Comparison of ENCODE assay signal across 1 cellular context in the genomic region with DNA sequence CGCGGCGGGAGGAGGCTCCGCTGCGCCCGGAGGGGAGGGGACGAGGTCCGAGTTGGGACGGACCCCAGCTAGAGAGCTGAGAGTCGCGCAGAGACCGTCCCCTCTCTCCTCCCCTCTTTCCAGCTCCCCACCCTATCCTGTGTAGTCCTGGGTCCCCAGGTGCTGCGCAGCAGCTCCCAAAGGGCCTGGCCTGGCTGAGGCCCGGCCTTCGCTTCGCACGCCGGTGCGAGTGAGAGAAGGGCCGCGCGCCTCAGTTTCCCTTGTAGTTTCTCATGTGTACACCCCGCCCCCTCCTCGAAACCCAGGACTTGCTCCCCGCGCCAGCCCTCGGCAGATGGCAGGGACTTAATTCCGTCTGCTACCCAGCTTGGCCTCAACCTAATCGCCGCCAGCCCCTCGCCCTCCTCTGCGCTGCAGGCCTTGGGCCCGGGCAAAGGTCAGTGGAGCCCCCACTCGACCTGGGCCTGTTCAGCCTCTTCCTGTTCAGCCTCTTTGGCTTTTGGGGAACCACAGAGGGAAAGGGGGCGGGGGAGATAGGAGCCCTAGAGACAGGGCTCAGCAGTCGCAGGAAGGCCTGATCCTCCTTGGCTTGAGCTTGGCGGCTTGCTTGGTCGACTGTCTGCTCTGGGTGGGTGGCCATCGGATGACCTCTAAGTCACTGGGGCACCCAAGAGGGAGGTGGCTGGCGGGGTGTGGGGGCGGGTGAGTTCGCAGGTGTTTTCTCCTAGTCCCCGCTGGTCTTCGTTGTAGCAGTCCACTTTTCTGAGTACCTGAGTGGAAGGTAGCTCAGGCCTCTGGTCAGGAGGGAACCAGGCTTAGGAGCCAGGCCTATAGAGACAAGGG.
TF ChIP-seq lines count a peak whose summit lies in the region.

No MANE protein-coding gene starts in this region.

TF ChIP-seq in HepG2, 621 proteins besides CTCF, POLR2A, EP300 and RAD21 (continued from another document and continues in another):
- peak; percentile 14; the same call in 1 of the 2 replicates for TF ChIP-seq ZNF138 (CRISPR knock-in tag; IDR thresholded peaks at IDR 0.05; ENCODE audit: low read depth)
- TF ChIP-seq, protein P1, sequence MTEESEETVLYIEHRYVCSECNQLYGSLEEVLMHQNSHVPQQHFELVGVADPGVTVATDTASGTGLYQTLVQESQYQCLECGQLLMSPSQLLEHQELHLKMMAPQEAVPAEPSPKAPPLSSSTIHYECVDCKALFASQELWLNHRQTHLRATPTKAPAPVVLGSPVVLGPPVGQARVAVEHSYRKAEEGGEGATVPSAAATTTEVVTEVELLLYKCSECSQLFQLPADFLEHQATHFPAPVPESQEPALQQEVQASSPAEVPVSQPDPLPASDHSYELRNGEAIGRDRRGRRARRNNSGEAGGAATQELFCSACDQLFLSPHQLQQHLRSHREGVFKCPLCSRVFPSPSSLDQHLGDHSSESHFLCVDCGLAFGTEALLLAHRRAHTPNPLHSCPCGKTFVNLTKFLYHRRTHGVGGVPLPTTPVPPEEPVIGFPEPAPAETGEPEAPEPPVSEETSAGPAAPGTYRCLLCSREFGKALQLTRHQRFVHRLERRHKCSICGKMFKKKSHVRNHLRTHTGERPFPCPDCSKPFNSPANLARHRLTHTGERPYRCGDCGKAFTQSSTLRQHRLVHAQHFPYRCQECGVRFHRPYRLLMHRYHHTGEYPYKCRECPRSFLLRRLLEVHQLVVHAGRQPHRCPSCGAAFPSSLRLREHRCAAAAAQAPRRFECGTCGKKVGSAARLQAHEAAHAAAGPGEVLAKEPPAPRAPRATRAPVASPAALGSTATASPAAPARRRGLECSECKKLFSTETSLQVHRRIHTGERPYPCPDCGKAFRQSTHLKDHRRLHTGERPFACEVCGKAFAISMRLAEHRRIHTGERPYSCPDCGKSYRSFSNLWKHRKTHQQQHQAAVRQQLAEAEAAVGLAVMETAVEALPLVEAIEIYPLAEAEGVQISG (CRISPR knock-in tag; IDR thresholded peaks at IDR 0.05): no peak
- peak; percentile 77 for TF ChIP-seq BORCS8-MEF2B (CRISPR knock-in tag; IDR thresholded peaks at IDR 0.05)
- no peak for TF ChIP-seq SIN3B (IDR thresholded peaks at IDR 0.05; ENCODE audit: low read length)
- TF ChIP-seq ZBTB40 (IDR thresholded peaks at IDR 0.05): no peak
- peak; percentile 66 for TF ChIP-seq ZBTB40 (CRISPR knock-in tag; IDR thresholded peaks at IDR 0.05)
- no peak for TF ChIP-seq ISX (CRISPR knock-in tag; conservative IDR thresholded peaks at IDR 0.05)
- no peak for TF ChIP-seq TBX3 (IDR thresholded peaks at IDR 0.05; ENCODE audit: borderline replicate concordance)
- TF ChIP-seq PRDM15 (CRISPR knock-in tag; IDR thresholded peaks at IDR 0.05): no peak
- TF ChIP-seq, protein P2, sequence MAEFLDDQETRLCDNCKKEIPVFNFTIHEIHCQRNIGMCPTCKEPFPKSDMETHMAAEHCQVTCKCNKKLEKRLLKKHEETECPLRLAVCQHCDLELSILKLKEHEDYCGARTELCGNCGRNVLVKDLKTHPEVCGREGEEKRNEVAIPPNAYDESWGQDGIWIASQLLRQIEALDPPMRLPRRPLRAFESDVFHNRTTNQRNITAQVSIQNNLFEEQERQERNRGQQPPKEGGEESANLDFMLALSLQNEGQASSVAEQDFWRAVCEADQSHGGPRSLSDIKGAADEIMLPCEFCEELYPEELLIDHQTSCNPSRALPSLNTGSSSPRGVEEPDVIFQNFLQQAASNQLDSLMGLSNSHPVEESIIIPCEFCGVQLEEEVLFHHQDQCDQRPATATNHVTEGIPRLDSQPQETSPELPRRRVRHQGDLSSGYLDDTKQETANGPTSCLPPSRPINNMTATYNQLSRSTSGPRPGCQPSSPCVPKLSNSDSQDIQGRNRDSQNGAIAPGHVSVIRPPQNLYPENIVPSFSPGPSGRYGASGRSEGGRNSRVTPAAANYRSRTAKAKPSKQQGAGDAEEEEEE (CRISPR knock-in tag; IDR thresholded peaks at IDR 0.05; ENCODE audit: borderline replicate concordance): no peak
- no peak for TF ChIP-seq NR0B2 (CRISPR knock-in tag; IDR thresholded peaks at IDR 0.05)
- peak; percentile 51; the same call in 1 of the 2 replicates for TF ChIP-seq TBX2 (CRISPR knock-in tag; IDR thresholded peaks at IDR 0.05; ENCODE audit: borderline replicate concordance)
- TF ChIP-seq, protein P3, sequence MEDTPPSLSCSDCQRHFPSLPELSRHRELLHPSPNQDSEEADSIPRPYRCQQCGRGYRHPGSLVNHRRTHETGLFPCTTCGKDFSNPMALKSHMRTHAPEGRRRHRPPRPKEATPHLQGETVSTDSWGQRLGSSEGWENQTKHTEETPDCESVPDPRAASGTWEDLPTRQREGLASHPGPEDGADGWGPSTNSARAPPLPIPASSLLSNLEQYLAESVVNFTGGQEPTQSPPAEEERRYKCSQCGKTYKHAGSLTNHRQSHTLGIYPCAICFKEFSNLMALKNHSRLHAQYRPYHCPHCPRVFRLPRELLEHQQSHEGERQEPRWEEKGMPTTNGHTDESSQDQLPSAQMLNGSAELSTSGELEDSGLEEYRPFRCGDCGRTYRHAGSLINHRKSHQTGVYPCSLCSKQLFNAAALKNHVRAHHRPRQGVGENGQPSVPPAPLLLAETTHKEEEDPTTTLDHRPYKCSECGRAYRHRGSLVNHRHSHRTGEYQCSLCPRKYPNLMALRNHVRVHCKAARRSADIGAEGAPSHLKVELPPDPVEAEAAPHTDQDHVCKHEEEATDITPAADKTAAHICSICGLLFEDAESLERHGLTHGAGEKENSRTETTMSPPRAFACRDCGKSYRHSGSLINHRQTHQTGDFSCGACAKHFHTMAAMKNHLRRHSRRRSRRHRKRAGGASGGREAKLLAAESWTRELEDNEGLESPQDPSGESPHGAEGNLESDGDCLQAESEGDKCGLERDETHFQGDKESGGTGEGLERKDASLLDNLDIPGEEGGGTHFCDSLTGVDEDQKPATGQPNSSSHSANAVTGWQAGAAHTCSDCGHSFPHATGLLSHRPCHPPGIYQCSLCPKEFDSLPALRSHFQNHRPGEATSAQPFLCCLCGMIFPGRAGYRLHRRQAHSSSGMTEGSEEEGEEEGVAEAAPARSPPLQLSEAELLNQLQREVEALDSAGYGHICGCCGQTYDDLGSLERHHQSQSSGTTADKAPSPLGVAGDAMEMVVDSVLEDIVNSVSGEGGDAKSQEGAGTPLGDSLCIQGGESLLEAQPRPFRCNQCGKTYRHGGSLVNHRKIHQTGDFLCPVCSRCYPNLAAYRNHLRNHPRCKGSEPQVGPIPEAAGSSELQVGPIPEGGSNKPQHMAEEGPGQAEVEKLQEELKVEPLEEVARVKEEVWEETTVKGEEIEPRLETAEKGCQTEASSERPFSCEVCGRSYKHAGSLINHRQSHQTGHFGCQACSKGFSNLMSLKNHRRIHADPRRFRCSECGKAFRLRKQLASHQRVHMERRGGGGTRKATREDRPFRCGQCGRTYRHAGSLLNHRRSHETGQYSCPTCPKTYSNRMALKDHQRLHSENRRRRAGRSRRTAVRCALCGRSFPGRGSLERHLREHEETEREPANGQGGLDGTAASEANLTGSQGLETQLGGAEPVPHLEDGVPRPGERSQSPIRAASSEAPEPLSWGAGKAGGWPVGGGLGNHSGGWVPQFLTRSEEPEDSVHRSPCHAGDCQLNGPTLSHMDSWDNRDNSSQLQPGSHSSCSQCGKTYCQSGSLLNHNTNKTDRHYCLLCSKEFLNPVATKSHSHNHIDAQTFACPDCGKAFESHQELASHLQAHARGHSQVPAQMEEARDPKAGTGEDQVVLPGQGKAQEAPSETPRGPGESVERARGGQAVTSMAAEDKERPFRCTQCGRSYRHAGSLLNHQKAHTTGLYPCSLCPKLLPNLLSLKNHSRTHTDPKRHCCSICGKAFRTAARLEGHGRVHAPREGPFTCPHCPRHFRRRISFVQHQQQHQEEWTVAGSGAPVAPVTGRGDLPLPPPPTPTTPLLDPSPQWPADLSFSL (CRISPR knock-in tag; IDR thresholded peaks at IDR 0.05): no peak
- 0 out of 2 replicates have a peak, but pooled peaks have one; percentile 28 for TF ChIP-seq FIP1L1 (IDR thresholded peaks at IDR 0.05; ENCODE audit: borderline replicate concordance, insufficient read depth, low read depth, low read length)
- TF ChIP-seq SAFB2 (CRISPR knock-in tag; IDR thresholded peaks at IDR 0.05; ENCODE audit: borderline replicate concordance, low read depth): no peak
- no peak for TF ChIP-seq ZNF430 (CRISPR knock-in tag; IDR thresholded peaks at IDR 0.05)
- peak; percentile 51; the same call in 1 of the 2 replicates for TF ChIP-seq SPEN (CRISPR knock-in tag; IDR thresholded peaks at IDR 0.05; ENCODE audit: low read depth)
- no peak for TF ChIP-seq JARID2 (CRISPR knock-in tag; IDR thresholded peaks at IDR 0.05; ENCODE audit: insufficient replicate concordance)
- TF ChIP-seq DMAP1 (CRISPR knock-in tag; IDR thresholded peaks at IDR 0.05): no peak
- no peak for TF ChIP-seq HMG20A (CRISPR knock-in tag; IDR thresholded peaks at IDR 0.05; ENCODE audit: borderline replicate concordance)
